In the genomic region with DNA sequence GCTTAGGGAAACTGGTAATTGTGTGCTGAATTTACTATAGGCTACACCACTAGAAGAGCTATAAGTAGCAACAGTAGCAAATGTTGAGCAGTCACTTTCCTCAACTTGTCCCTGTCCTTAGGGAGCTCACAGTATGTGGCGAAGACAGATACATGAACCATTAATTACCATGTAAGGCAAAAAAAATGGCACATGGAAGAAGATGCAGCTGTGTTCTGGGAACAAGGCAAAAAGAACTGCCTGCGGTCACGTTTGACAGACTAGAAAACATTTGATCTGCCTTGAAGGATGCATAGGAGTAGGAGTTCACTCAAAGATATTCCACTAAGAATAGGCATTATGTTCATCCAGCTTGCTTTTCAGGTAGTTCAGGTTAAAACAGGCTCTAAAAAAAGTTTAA, we compare ENCODE assay signal across 1 cellular context.
TF ChIP-seq lines count a peak whose summit lies in the region.

No MANE protein-coding gene starts in this region.

TF ChIP-seq in neural cell, 6 proteins besides CTCF, POLR2A, EP300 and RAD21 (continued from another document):
- TF ChIP-seq TAF1 (IDR thresholded peaks at IDR 0.05; ENCODE audit: low read depth) = no peak
TF ChIP-seq in neural cell: peak in this region for 1.
